Comparison of ENCODE assay signal across 1 cellular context in genomic region chr17:49020609-49021008, GRCh38.
TF ChIP-seq lines count a peak whose summit lies in the region.

No MANE protein-coding gene starts in this region.

TF ChIP-seq in GM23338, 12 proteins besides CTCF, POLR2A, EP300 and RAD21 (continued from another document):
- TF ChIP-seq ZNF462 (CRISPR knock-in tag; IDR thresholded peaks at IDR 0.05): no peak
- TF ChIP-seq ZNF331 (CRISPR knock-in tag; IDR thresholded peaks at IDR 0.05; ENCODE audit: low read depth): no peak
- no peak for TF ChIP-seq NANOG (IDR thresholded peaks at IDR 0.05; ENCODE audit: borderline replicate concordance)
- no peak for TF ChIP-seq EZH2 (IDR thresholded peaks at IDR 0.05; ENCODE audit: low read depth, unreplicated experiment)
- TF ChIP-seq ZNF114 (CRISPR knock-in tag; IDR thresholded peaks at IDR 0.05): no peak
